In the genomic region with DNA sequence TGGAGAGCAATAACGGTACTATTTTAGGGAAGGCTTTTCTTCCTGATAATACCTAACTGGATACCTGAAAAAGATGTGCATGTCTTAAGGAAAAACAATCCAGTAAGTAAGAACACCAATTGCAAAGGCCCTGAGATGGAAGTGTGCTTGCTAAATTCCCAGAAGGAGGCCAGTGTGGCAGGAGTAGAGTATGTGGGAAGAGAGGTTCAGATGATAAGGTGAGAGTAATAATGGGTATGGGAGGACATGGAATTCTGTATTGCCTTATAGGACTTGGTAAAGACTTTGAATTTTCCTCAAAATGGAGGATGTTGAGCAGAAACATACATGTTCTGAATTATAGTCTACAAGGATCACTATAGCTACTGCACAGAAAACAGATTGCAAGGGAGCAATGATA, we compare ENCODE assay signal across 29 cellular contexts.
"Had no signal": no experiment of that assay in that cellular context is flagged by ENCODE, and none has a peak within 500 bp of the region (broad histone marks: within the 10 kb centered on the region; RNA-seq: fewer than 3 reads in every experiment).

No MANE protein-coding gene starts in this region.

- H3K27ac ChIP-seq: stomach, suprapubic skin, testis, thoracic aorta, thyroid gland, tibial artery, tibial nerve, transverse colon, upper lobe of left lung, upper lobe of right lung, uterus, vagina had no signal

- DNase-seq: stimulated activated CD4-positive, alpha-beta T cell treated with anti-CD3 and anti-CD28 coated beads, Interleukin-2, amount 100 ng/mL, for 48 hours; stimulated activated CD4-positive, alpha-beta T cell treated with anti-CD3 and anti-CD28 coated beads, Interleukin-4, amount 100 ng/mL, for 1 hour; stimulated activated CD4-positive, alpha-beta T cell treated with anti-CD3 and anti-CD28 coated beads, Interleukin-4, amount 100 ng/mL, for 24 hours; stimulated activated CD4-positive, alpha-beta T cell treated with anti-CD3 and anti-CD28 coated beads, Interleukin-4, amount 100 ng/mL, for 4 hours; stimulated activated CD8-positive, alpha-beta memory T cell treated with anti-CD3 and anti-CD28 coated beads, Interleukin-4, amount 100 ng/mL, for 48 hours; stimulated activated naive B cell treated with anti-CD40 and anti-IgM and Interleukin-4, amounts not matched to agents 10 μg/mL and 1 μg/mL and 100 μg/mL, for 72 hours; stimulated activated naive CD4-positive, alpha-beta T cell; stimulated activated naive CD4-positive, alpha-beta T cell treated with Interleukin-2 at 50 U/mL for 16 hours; stimulated activated naive CD8-positive, alpha-beta T cell treated with anti-CD3 and anti-CD28 coated beads, Interleukin-15, amount 100 ng/mL, for 72 hours; stimulated activated naive CD8-positive, alpha-beta T cell treated with anti-CD3 and anti-CD28 coated beads, Interleukin-15, Interleukin-2, amounts not matched to agents 100 U/mL and 50 U/mL, for 24 hours; stomach; substantia nigra; testis; thyroid gland; tibial artery; transverse colon; trophoblast cell; upper lobe of left lung; upper lobe of right lung; uterus had no signal

- H3K27me3 ChIP-seq: stomach, suprapubic skin, testis, thyroid gland, tibial artery, tibial nerve, transverse colon, upper lobe of left lung, upper lobe of right lung, uterus, vagina had no signal

- H3K4me1 Mint-ChIP-seq: stimulated activated effector memory CD8-positive, alpha-beta T cell treated with anti-CD3 and anti-CD28 coated beads, Interleukin-12 subunit alpha, Interleukin-12 subunit beta, amount 100 ng/mL, for 72 hours; stimulated activated memory B cell treated with anti-CD40 and anti-IgM and Interleukin-4, amounts not matched to agents 10 μg/mL and 1 μg/mL and 100 μg/mL, for 72 hours; stimulated activated naive CD8-positive, alpha-beta T cell treated with anti-CD3 and anti-CD28 coated beads, Interleukin-15, amount 100 ng/mL, for 72 hours had no signal

- H3K36me3 ChIP-seq: stomach, thoracic aorta, thyroid gland, tibial artery, transverse colon, upper lobe of left lung, upper lobe of right lung, uterus, vagina had no signal

- ATAC-seq: stimulated activated effector memory CD8-positive, alpha-beta T cell treated with anti-CD3 and anti-CD28 coated beads, Interleukin-12 subunit alpha, Interleukin-12 subunit beta, amount 100 ng/mL, for 72 hours; stimulated activated memory B cell treated with anti-CD40 and anti-IgM and Interleukin-4, amounts not matched to agents 10 μg/mL and 1 μg/mL and 100 μg/mL, for 72 hours; stimulated activated naive B cell treated with anti-CD40 and anti-IgM and Interleukin-4, amounts not matched to agents 10 μg/mL and 1 μg/mL and 100 μg/mL, for 72 hours; stimulated activated naive CD8-positive, alpha-beta T cell treated with anti-CD3 and anti-CD28 coated beads, Interleukin-15, amount 100 ng/mL, for 72 hours; stimulated activated naive CD8-positive, alpha-beta T cell treated with anti-CD3 and anti-CD28 coated beads, Interleukin-15, Interleukin-2, amounts not matched to agents 100 U/mL and 50 U/mL, for 24 hours; upper lobe of right lung had no signal

- H3K27ac Mint-ChIP-seq: stimulated activated effector memory CD8-positive, alpha-beta T cell treated with anti-CD3 and anti-CD28 coated beads, Interleukin-12 subunit alpha, Interleukin-12 subunit beta, amount 100 ng/mL, for 72 hours; stimulated activated memory B cell treated with anti-CD40 and anti-IgM and Interleukin-4, amounts not matched to agents 10 μg/mL and 1 μg/mL and 100 μg/mL, for 72 hours; stimulated activated naive B cell treated with anti-CD40 and anti-IgM and Interleukin-4, amounts not matched to agents 10 μg/mL and 1 μg/mL and 100 μg/mL, for 72 hours; stimulated activated naive CD8-positive, alpha-beta T cell treated with anti-CD3 and anti-CD28 coated beads, Interleukin-15, amount 100 ng/mL, for 72 hours; stimulated activated naive CD8-positive, alpha-beta T cell treated with anti-CD3 and anti-CD28 coated beads, Interleukin-15, Interleukin-2, amounts not matched to agents 100 ng/mL and 50 ng/mL, for 24 hours; type B pancreatic cell had no signal

- H3K9me3 ChIP-seq: suprapubic skin, testis, thoracic aorta, thyroid gland, transverse colon, upper lobe of left lung, vagina had no signal

- H3K27me3 Mint-ChIP-seq: stimulated activated memory B cell treated with anti-CD40 and anti-IgM and Interleukin-4, amounts not matched to agents 10 μg/mL and 1 μg/mL and 100 μg/mL, for 72 hours; stimulated activated naive B cell treated with anti-CD40 and anti-IgM and Interleukin-4, amounts not matched to agents 10 μg/mL and 1 μg/mL and 100 μg/mL, for 72 hours; stimulated activated naive CD8-positive, alpha-beta T cell treated with anti-CD3 and anti-CD28 coated beads, Interleukin-15, amount 100 ng/mL, for 72 hours; stimulated activated naive CD8-positive, alpha-beta T cell treated with anti-CD3 and anti-CD28 coated beads, Interleukin-15, Interleukin-2, amounts not matched to agents 100 ng/mL and 50 ng/mL, for 24 hours; type B pancreatic cell had no signal

- H3K36me3 Mint-ChIP-seq: stimulated activated effector memory CD8-positive, alpha-beta T cell treated with anti-CD3 and anti-CD28 coated beads, Interleukin-12 subunit alpha, Interleukin-12 subunit beta, amount 100 ng/mL, for 72 hours had no signal

- FAIRE-seq: urothelium cell line had no signal

- H3K4me1 ChIP-seq: stomach, suprapubic skin, testis, thyroid gland, tibial artery, tibial nerve, transverse colon, upper lobe of left lung, upper lobe of right lung, uterus, vagina had no signal

- H3K4me3 ChIP-seq: stomach, suprapubic skin, testis, thoracic aorta, thyroid gland, tibial artery, tibial nerve, transverse colon, upper lobe of left lung, upper lobe of right lung, uterus, vagina had no signal

- H3K4me3 Mint-ChIP-seq: stimulated activated effector memory CD8-positive, alpha-beta T cell treated with anti-CD3 and anti-CD28 coated beads, Interleukin-12 subunit alpha, Interleukin-12 subunit beta, amount 100 ng/mL, for 72 hours; stimulated activated memory B cell treated with anti-CD40 and anti-IgM and Interleukin-4, amounts not matched to agents 10 μg/mL and 1 μg/mL and 100 μg/mL, for 72 hours; stimulated activated naive B cell treated with anti-CD40 and anti-IgM and Interleukin-4, amounts not matched to agents 10 μg/mL and 1 μg/mL and 100 μg/mL, for 72 hours; stimulated activated naive CD8-positive, alpha-beta T cell treated with anti-CD3 and anti-CD28 coated beads, Interleukin-15, amount 100 ng/mL, for 72 hours; stimulated activated naive CD8-positive, alpha-beta T cell treated with anti-CD3 and anti-CD28 coated beads, Interleukin-15, Interleukin-2, amounts not matched to agents 100 ng/mL and 50 ng/mL, for 24 hours; type B pancreatic cell had no signal
